Comparison of ENCODE assay signal across 25 cellular contexts in genomic region chr11:29125621-29126020, GRCh38.
DNase-seq lines count a peak whose midpoint lies in the region; ATAC-seq and TF ChIP-seq lines count a peak whose summit lies in the region.
"Had no signal": no experiment of that assay in that cellular context is flagged by ENCODE, and none has a peak within 500 bp of the region (broad histone marks: within the 10 kb centered on the region; RNA-seq: fewer than 3 reads in every experiment).

No MANE protein-coding gene starts in this region.

- H3K4me3 ChIP-seq in lower leg skin (ENCODE audit: low read depth, poor library complexity, severe bottlenecking), result no peak overlapping the region
- H3K4me3 ChIP-seq: PC-9, SK-N-MC had no signal

- no peak for ATAC-seq in GM18867 (IDR thresholded peaks at IDR 0.05; ENCODE audit: unreplicated experiment)
- ATAC-seq: CD8-positive, alpha-beta T cell had no signal

- intact Hi-C loops in lower leg skin (cut with DNase I; ENCODE audit: low total_unique reads), result no loop called here

- no peak for TF ChIP-seq CTCF in lower leg skin (IDR thresholded peaks at IDR 0.05)

- no peak for TF ChIP-seq POLR2A in lower leg skin (IDR thresholded peaks at IDR 0.05)

- DNase-seq in GM04503 (ENCODE audit: low read depth) (peak; percentile 23), amniotic epithelial cell (ENCODE audit: low read depth) (peak; percentile 26), myocyte (ENCODE audit: low read depth) (peak; percentile 30), lower leg skin (ENCODE audit: low spot score in 2 of 2) (no peak), activated gamma-delta T cell (lab: John Stamatoyannopoulos, UW) (no peak)
- no peak for DNase-seq in stimulated activated CD4-positive, alpha-beta T cell treated with anti-CD3 and anti-CD28 coated beads, Interleukin-1b, Interleukin-23, amount 100 ng/mL, for 48 hours
- DNase-seq: ACHN; AML-193; C1 segment of cervical spinal cord; Calu3; CD8-positive, alpha-beta T cell; GDM1; Karpas-422; MM.1S; NCI-H1105; NCI-H146; NCI-H2029; NCI-H2227 treated with DMSO at 0.1 percent for 48 hours; NCI-H510A; NCI-H748 treated with DMSO at 0.1 percent for 48 hours; PC-9; RPMI8226; SHP77 treated with DMSO at 0.1 percent for 48 hours had no signal

Comparison
In these comparisons a context has a peak if more than half of its experiments do, and no peak if none do; other contexts are left out.
1. DNase-seq: peak in GM04503 (single experiment), amniotic epithelial cell (single experiment) and myocyte (single experiment); none in lower leg skin (0 of 2), activated gamma-delta T cell (single experiment) and stimulated activated CD4-positive, alpha-beta T cell treated with anti-CD3 and anti-CD28 coated beads, Interleukin-1b, Interleukin-23, amount 100 ng/mL, for 48 hours (single experiment).